In the genomic region with DNA sequence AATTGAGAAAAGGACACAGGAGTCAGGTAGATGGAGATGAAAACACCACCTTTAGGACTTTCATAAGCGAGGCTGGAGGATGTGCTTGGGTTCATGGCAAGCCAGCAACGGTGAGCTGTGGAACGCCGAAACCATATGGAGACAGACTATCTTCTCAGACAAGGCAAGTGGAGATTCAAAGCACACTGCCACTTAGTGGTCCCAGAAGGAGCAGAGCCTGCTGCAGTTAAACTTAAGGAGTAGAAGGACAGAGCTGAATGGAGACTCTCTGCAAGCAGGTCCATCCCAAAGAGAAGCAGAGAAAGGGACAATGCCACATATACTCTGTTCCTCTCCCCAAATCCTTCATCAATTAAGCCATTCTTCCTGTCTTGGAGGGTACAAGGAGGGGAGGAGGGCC, we compare ENCODE assay signal across 23 cellular contexts.
"Had no signal": no experiment of that assay in that cellular context is flagged by ENCODE, and none has a peak within 500 bp of the region (broad histone marks: within the 10 kb centered on the region; RNA-seq: fewer than 3 reads in every experiment).

No MANE protein-coding gene starts in this region.

- ATAC-seq: activated CD4-positive, alpha-beta T cell treated with anti-CD3 and anti-CD28 coated beads for 36 hours; foreskin keratinocyte; left lung; naive thymus-derived CD4-positive, alpha-beta T cell; stimulated activated effector memory CD8-positive, alpha-beta T cell treated with anti-CD3 and anti-CD28 coated beads, Interleukin-12 subunit alpha, Interleukin-12 subunit beta, amount 100 ng/mL, for 72 hours; stimulated activated naive CD8-positive, alpha-beta T cell treated with anti-CD3 and anti-CD28 coated beads, Interleukin-15, amount 100 ng/mL, for 72 hours; T-cell had no signal

- H3K27me3 ChIP-seq: foreskin keratinocyte, left lung, ovary, right atrium auricular region, tibial artery had no signal

- H3K9me3 ChIP-seq: left lung, prostate gland, right atrium auricular region, tibial artery had no signal

- H3K27ac Mint-ChIP-seq: activated B cell treated with CpG ODN at 0.5 μM for 24 hours; activated CD4-positive, alpha-beta T cell treated with anti-CD3 and anti-CD28 coated beads for 36 hours; activated naive CD8-positive, alpha-beta T cell treated with anti-CD3 and anti-CD28 coated beads for 36 hours; naive thymus-derived CD4-positive, alpha-beta T cell; stimulated activated effector memory CD8-positive, alpha-beta T cell treated with anti-CD3 and anti-CD28 coated beads, Interleukin-12 subunit alpha, Interleukin-12 subunit beta, amount 100 ng/mL, for 72 hours; stimulated activated naive CD8-positive, alpha-beta T cell treated with anti-CD3 and anti-CD28 coated beads, Interleukin-15, amount 100 ng/mL, for 72 hours; T-cell; T-helper 2 cell treated with Interferon-gamma antibody and Interleukin-4, amounts not matched to agents 5 μg/mL and 100 μg/mL, for 36 hours had no signal

- H3K27ac ChIP-seq: epithelial cell of prostate, foreskin keratinocyte, left lung, ovary, prostate gland, right atrium auricular region, tibial artery had no signal

- H3K36me3 ChIP-seq: left lung, ovary, prostate gland, right atrium auricular region, tibial artery had no signal

- H3K4me3 ChIP-seq: left lung, lung, ovary, prostate gland, right atrium auricular region, tibial artery had no signal

- H3K36me3 Mint-ChIP-seq: activated naive CD8-positive, alpha-beta T cell treated with anti-CD3 and anti-CD28 coated beads for 36 hours; naive thymus-derived CD4-positive, alpha-beta T cell; stimulated activated effector memory CD8-positive, alpha-beta T cell treated with anti-CD3 and anti-CD28 coated beads, Interleukin-12 subunit alpha, Interleukin-12 subunit beta, amount 100 ng/mL, for 72 hours; T-cell had no signal

- H3K4me3 Mint-ChIP-seq: activated B cell treated with CpG ODN at 0.5 μM for 24 hours; activated CD4-positive, alpha-beta T cell treated with anti-CD3 and anti-CD28 coated beads for 36 hours; activated naive CD8-positive, alpha-beta T cell treated with anti-CD3 and anti-CD28 coated beads for 36 hours; naive thymus-derived CD4-positive, alpha-beta T cell; stimulated activated effector memory CD8-positive, alpha-beta T cell treated with anti-CD3 and anti-CD28 coated beads, Interleukin-12 subunit alpha, Interleukin-12 subunit beta, amount 100 ng/mL, for 72 hours; stimulated activated naive CD8-positive, alpha-beta T cell treated with anti-CD3 and anti-CD28 coated beads, Interleukin-15, amount 100 ng/mL, for 72 hours; T-cell; T-helper 2 cell treated with Interferon-gamma antibody and Interleukin-4, amounts not matched to agents 5 μg/mL and 100 μg/mL, for 36 hours had no signal

- H3K4me1 Mint-ChIP-seq: activated CD4-positive, alpha-beta T cell treated with anti-CD3 and anti-CD28 coated beads for 36 hours; activated naive CD8-positive, alpha-beta T cell treated with anti-CD3 and anti-CD28 coated beads for 36 hours; stimulated activated effector memory CD8-positive, alpha-beta T cell treated with anti-CD3 and anti-CD28 coated beads, Interleukin-12 subunit alpha, Interleukin-12 subunit beta, amount 100 ng/mL, for 72 hours; stimulated activated naive CD8-positive, alpha-beta T cell treated with anti-CD3 and anti-CD28 coated beads, Interleukin-15, amount 100 ng/mL, for 72 hours had no signal

- DNase-seq: activated B cell treated with CpG ODN at 0.5 μM for 24 hours; activated CD4-positive, alpha-beta T cell treated with anti-CD3 and anti-CD28 coated beads for 36 hours; activated CD4-positive, alpha-beta T cell treated with anti-CD3 and anti-CD28 coated beads, Interleukin-2, amount 50 U/mL, for 4 hours; activated naive CD4-positive, alpha-beta T cell treated with Interleukin-2 at 50 U/mL for 16 hours; activated naive CD8-positive, alpha-beta T cell treated with anti-CD3 and anti-CD28 coated beads for 36 hours; activated T-cell treated with anti-CD3 and anti-CD28 coated beads, Interleukin-2, amount 50 U/mL, for 48 hours; cortex of kidney; foreskin keratinocyte; kidney glomerular epithelial cell; left lung; naive thymus-derived CD4-positive, alpha-beta T cell; ovary; stimulated activated CD4-positive, alpha-beta T cell treated with anti-CD3 and anti-CD28 coated beads, Interleukin-12 subunit alpha, Interleukin-12 subunit beta, amount 100 ng/mL, for 4 hours; stimulated activated CD4-positive, alpha-beta T cell treated with anti-CD3 and anti-CD28 coated beads, Interleukin-1b, Interleukin-23, amount 100 ng/mL, for 48 hours; stimulated activated naive CD8-positive, alpha-beta T cell treated with anti-CD3 and anti-CD28 coated beads, Interleukin-15, amount 100 ng/mL, for 72 hours; T-cell; tibial artery had no signal

- H3K4me1 ChIP-seq: foreskin keratinocyte, prostate gland, right atrium auricular region had no signal

- H3K9me3 Mint-ChIP-seq: T-helper 2 cell treated with Interferon-gamma antibody and Interleukin-4, amounts not matched to agents 5 μg/mL and 100 μg/mL, for 36 hours had no signal

- H3K27me3 Mint-ChIP-seq: activated naive CD8-positive, alpha-beta T cell treated with anti-CD3 and anti-CD28 coated beads for 36 hours had no signal
